Comparison of ENCODE assay signal across 8 cellular contexts in the genomic region with DNA sequence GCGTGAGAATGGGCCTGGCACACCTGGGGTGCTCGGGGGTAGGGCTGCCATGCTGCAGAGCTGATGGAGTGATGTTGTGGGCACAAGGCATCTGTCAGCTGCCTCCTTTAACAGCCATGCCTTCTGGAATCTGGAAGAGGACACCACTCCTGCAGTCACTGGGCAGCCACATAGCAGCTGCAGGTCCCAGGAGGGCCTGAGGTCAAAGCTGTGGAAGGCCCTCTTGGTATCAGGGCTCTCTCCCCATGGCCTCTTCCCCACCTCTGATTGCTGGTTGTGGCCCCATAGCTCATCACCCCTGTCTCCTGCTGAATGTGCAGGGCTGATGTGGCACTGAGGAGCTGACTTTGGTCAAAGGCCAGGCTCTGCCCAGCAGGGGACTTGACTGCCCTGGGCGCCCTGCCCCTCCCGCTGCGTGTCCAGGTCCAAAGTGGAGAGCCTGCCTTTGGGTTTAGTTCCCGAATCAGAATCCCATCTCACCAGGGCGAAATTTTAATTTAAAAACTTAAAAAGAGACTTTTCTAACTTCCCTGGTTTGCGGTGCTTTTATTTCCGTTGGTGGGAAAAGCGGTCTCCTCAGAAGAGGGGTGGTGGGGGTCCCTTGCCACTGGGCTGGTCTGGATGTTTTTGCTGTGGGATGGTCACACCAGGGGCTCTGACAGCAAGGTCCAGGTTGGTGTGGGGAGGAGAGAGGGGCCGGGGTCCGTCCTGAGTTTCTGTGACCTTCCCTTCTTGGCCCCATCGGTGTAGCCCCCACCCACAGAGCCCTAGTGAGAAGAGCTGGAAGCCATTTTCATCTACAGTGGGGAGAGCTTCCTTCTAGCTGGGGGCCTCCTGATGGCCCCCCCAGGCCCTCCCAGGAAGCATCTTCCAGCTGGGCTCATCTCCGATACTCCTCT. TPM values are rescaled to one million over a fixed set of nuclear protein-coding genes. Genes with fewer than 3 reads are reported as not detected.
DNase-seq lines count a peak whose midpoint lies in the region; ATAC-seq and TF ChIP-seq lines count a peak whose summit lies in the region.

No MANE protein-coding gene starts in this region.

- no TSS peak for BruUV-seq in A673 (replicated peaks; lab: Mats Ljungman, UMichigan)

- H3K4me3 ChIP-seq in CD8-positive, alpha-beta memory T cell (ENCODE audit: low read length): peak overlapping the region; percentile 59
- H3K4me3 ChIP-seq in mucosa of descending colon: no peak overlapping the region
- no peak overlapping the region for H3K4me3 ChIP-seq in A673 (ENCODE audit: low read depth, low read length, poor library complexity, severe bottlenecking)

- peak overlapping the region; percentile 83 to 98 (median 94) for H3K27ac Mint-ChIP-seq in CD8-positive, alpha-beta memory T cell

- H3K27me3 ChIP-seq in CD8-positive, alpha-beta memory T cell (ENCODE audit: insufficient read depth, low read length, poor library complexity, severe bottlenecking): no peaks in the 10 kb centered on the region
- no peaks in the 10 kb centered on the region for H3K27me3 ChIP-seq in A673 (replicated peaks; ENCODE audit: insufficient read depth, low read depth, low read length, poor library complexity)

- intact Hi-C loops in mucosa of descending colon (cut with DNase I, micrococcal nuclease) (loop anchor here in 1 of 2 donors (10.0 kb wide), 1 partner anchor 86 kb away; no protein-coding TSS in a partner anchor), A673 (cut with micrococcal nuclease; ENCODE audit: unreplicated experiment) (no loop called here)

- peaks cover 80% of the 10 kb centered on the region for H3K4me1 ChIP-seq in CD8-positive, alpha-beta memory T cell (ENCODE audit: insufficient read depth, low read length)
- H3K4me1 ChIP-seq in mucosa of descending colon (ENCODE audit: low read depth) (peaks cover 60% of the 10 kb centered on the region), A673 (ENCODE audit: insufficient read depth, low read length, poor library complexity, severe bottlenecking) (peaks cover 26% of the 10 kb centered on the region)

- POLR2A ChIA-PET in CD8-positive, alpha-beta memory T cell (lab: Charles Lee): interaction anchor here (0.6 to 4.3 kb wide), 13 partner anchors 8 to 125 kb away, joined by 3 to 38 read pairs (median 4); a partner anchor contains a TSS
- POLR2A ChIA-PET in A673 (lab: Charles Lee; ENCODE audit: low non-redundant PET): no interaction called here

- H3K9me3 Mint-ChIP-seq in CD8-positive, alpha-beta memory T cell: no peaks in the 10 kb centered on the region

- no peaks in the 10 kb centered on the region for H3K9me3 ChIP-seq in CD8-positive, alpha-beta memory T cell (ENCODE audit: low read length)
- H3K9me3 ChIP-seq in mucosa of descending colon (no peaks in the 10 kb centered on the region), A673 (ENCODE audit: low read depth, low read length, poor library complexity, severe bottlenecking) (no peaks in the 10 kb centered on the region)

- ATAC-seq in GM21423 (IDR thresholded peaks at IDR 0.05; ENCODE audit: unreplicated experiment) (peak; percentile 0), mucosa of descending colon (peak; percentile 0), GM21786 (IDR thresholded peaks at IDR 0.05; ENCODE audit: unreplicated experiment) (no peak)

- peaks cover 26% of the 10 kb centered on the region for H3K36me3 ChIP-seq in CD8-positive, alpha-beta memory T cell (ENCODE audit: insufficient read depth, low read length)
- H3K36me3 ChIP-seq in mucosa of descending colon (ENCODE audit: low read depth): no peaks in the 10 kb centered on the region
- H3K36me3 ChIP-seq in A673 (ENCODE audit: insufficient read depth, low read length, poor library complexity, severe bottlenecking): peaks cover 10% of the 10 kb centered on the region

- DNase-seq in CD8-positive, alpha-beta memory T cell: peak in 2 of 5 donors; percentile 49 to 57
- DNase-seq in activated CD4-positive, alpha-beta T cell treated with anti-CD3 and anti-CD28 coated beads, Interleukin-2, amount 50 U/mL, for 48 hours: peak; percentile 32 to 50
- peak in 2 of 3 donors; percentile 41 to 50 for DNase-seq in mucosa of descending colon
- no peak for DNase-seq in NCI-H128 (lab: John Stamatoyannopoulos, UW; ENCODE audit: unreplicated experiment)
- no peak for DNase-seq in superior temporal gyrus (ENCODE audit: extremely low spot score)
- no peak for DNase-seq in A673 (ENCODE audit: low spot score)

- H3K4me1 Mint-ChIP-seq in CD8-positive, alpha-beta memory T cell: peaks cover 54 to 84% (median 57%) of the 10 kb centered on the region in 3 donors

- peaks cover 0 to 32% (median 6%) of the 10 kb centered on the region in 3 donors for H3K36me3 Mint-ChIP-seq in CD8-positive, alpha-beta memory T cell

- H3K27ac ChIP-seq in CD8-positive, alpha-beta memory T cell (ENCODE audit: low read depth, low read length): peak overlapping the region; percentile 67
- no peak overlapping the region for H3K27ac ChIP-seq in A673 (ENCODE audit: low read depth, low read length, poor library complexity, severe bottlenecking)

- TF ChIP-seq CTCF in mucosa of descending colon (IDR thresholded peaks at IDR 0.05) (no peak), A673 (conservative IDR thresholded peaks at IDR 0.05; ENCODE audit: low read depth, low read length) (no peak)

- peak overlapping the region; percentile 57 to 91 (median 80) for H3K4me3 Mint-ChIP-seq in CD8-positive, alpha-beta memory T cell

- CTCF ChIA-PET in CD8-positive, alpha-beta memory T cell (lab: Charles Lee): interaction anchor here (1.0 to 7.3 kb wide), 10 partner anchors 7 to 149 kb away, joined by 3 to 50 read pairs (median 6); no protein-coding TSS in a partner anchor
- CTCF ChIA-PET in A673 (lab: Charles Lee): interaction anchor here (0.6 kb wide), 1 partner anchor 9 kb away, joined by 3 read pairs; no protein-coding TSS in a partner anchor

- no peaks in the 10 kb centered on the region for H3K27me3 Mint-ChIP-seq in CD8-positive, alpha-beta memory T cell

RNA-seq across cellular contexts. Expression of a gene that starts 5.9 kb away (rescaled TPM):
- 100 to 1,000 TPM; 125 to 133 TPM for total RNA-seq in CD8-positive, alpha-beta memory T cell
- 8.7 TPM for polyA plus RNA-seq in CD8-positive, alpha-beta memory T cell
- total RNA-seq in mucosa of descending colon (100 to 1,000 TPM in 1 of 3 donors, 10 to 100 TPM in 2; 46.6 to 132 (median 99.1) TPM), A673 (2021) (45.7 and 46.5 TPM in 2 replicates)

RNA-seq across cellular contexts. Expression of a gene that starts 30.7 kb away (rescaled TPM):
- total RNA-seq in CD8-positive, alpha-beta memory T cell: 10 to 100 TPM; 13.9 TPM
- polyA plus RNA-seq in CD8-positive, alpha-beta memory T cell: 10.7 TPM
- total RNA-seq in mucosa of descending colon: 10 to 100 TPM; 11.6 to 45.8 (median 17.5) TPM
- 0.56 and 0.70 TPM in 2 replicates for total RNA-seq in A673 (2021)

RNA-seq across cellular contexts. Expression of a gene that starts 37.1 kb away (rescaled TPM):
- total RNA-seq in CD8-positive, alpha-beta memory T cell: 1 to 10 TPM; 2.4 to 2.5 TPM
- polyA plus RNA-seq in CD8-positive, alpha-beta memory T cell: 0.22 TPM
- 1 to 10 TPM; 1.6 to 4.7 (median 3.2) TPM for total RNA-seq in mucosa of descending colon
- total RNA-seq in A673 (2021): 3.3 and 4.3 TPM in 2 replicates

Comparison
In these comparisons a context has a peak if more than half of its experiments do, and no peak if none do; other contexts are left out.
1. DNase-seq: peak in activated CD4-positive, alpha-beta T cell treated with anti-CD3 and anti-CD28 coated beads, Interleukin-2, amount 50 U/mL, for 48 hours (2 of 2) and mucosa of descending colon (2 of 3); none in NCI-H128 (single experiment), superior temporal gyrus (single experiment) and A673 (single experiment).